15 cellular contexts compared by ENCODE assay signal in the genomic region with DNA sequence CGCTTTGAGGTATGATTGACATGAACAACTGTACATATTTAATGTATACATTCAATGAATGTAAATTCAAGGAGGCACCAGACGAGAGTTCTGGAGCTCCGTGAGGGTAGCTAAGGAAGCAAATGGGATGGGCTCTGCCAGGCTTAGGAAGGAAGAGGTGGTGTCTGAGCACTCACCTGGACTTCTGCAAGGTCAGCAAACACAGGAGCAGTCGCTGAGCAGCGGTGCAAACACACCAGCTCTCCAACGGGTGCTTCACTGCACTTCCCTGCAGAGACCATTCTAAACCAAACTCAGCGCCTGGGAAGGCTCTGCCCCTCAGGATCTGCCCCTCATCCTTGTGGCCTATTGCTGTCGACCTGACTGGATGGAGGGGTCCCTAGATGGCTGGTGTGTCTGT.
DNase-seq lines count a peak whose midpoint lies in the region; ATAC-seq and TF ChIP-seq lines count a peak whose summit lies in the region.
"Had no signal": no experiment of that assay in that cellular context is flagged by ENCODE, and none has a peak within 500 bp of the region (broad histone marks: within the 10 kb centered on the region; RNA-seq: fewer than 3 reads in every experiment).

No MANE protein-coding gene starts in this region.

- H3K27me3 Mint-ChIP-seq in CD8-positive, alpha-beta T cell (ENCODE audit: low read depth) = peaks cover 3% of the 10 kb centered on the region

- H3K4me1 Mint-ChIP-seq in CD8-positive, alpha-beta T cell (ENCODE audit: low read depth) = peaks cover 3% of the 10 kb centered on the region

- H3K27ac ChIP-seq in HL-60 (replicated peaks) (peak overlapping the region; percentile 85), VCaP (peak overlapping the region; percentile 65), iPS-20b (ENCODE audit: low read length) (no peak overlapping the region)
- H3K27ac ChIP-seq in CD8-positive, alpha-beta T cell (ENCODE audit: low read depth, low read length) = no peak overlapping the region
- H3K27ac ChIP-seq: GM23248, PC-9 had no signal

- H3K36me3 ChIP-seq in iPS-20b (ENCODE audit: insufficient read depth, low read depth, low read length) = no peaks in the 10 kb centered on the region
- H3K36me3 ChIP-seq in CD8-positive, alpha-beta T cell (ENCODE audit: insufficient read depth, low read length) = no peaks in the 10 kb centered on the region

- ATAC-seq in sciatic nerve (no peak), HG03025 (IDR thresholded peaks at IDR 0.05; ENCODE audit: low FRiP score, unreplicated experiment) (no peak), GM19463 (IDR thresholded peaks at IDR 0.05; ENCODE audit: unreplicated experiment) (no peak)
- ATAC-seq in CD8-positive, alpha-beta T cell = no peak
- ATAC-seq: HCT116 had no signal

- no peak overlapping the region for H3K4me3 Mint-ChIP-seq in CD8-positive, alpha-beta T cell

- no peaks in the 10 kb centered on the region for H3K27me3 ChIP-seq in HL-60 (ENCODE audit: insufficient read depth, poor library complexity, severe bottlenecking)
- H3K27me3 ChIP-seq in iPS-20b (ENCODE audit: insufficient read depth, low read length) = no peaks in the 10 kb centered on the region
- H3K27me3 ChIP-seq in CD8-positive, alpha-beta T cell (ENCODE audit: insufficient read depth, low read length) = no peaks in the 10 kb centered on the region

- POLR2A ChIA-PET in CD8-positive, alpha-beta T cell (lab: Charles Lee) = no interaction called here

- DNase-seq in HL-60 (ENCODE audit: low read depth in 1 of 2, low spot score in 1 of 2) (no peak), sciatic nerve (ENCODE audit: low spot score) (peak; percentile 15)
- DNase-seq in CD8-positive, alpha-beta T cell = no peak
- DNase-seq: C1 segment of cervical spinal cord, GDM1, GM23248, KBM-7, NCI-H1105 treated with DMSO at 0.1 percent for 48 hours, NCI-H1694, PC-9 had no signal

- H3K27ac Mint-ChIP-seq in CD8-positive, alpha-beta T cell = no peak overlapping the region

- no peaks in the 10 kb centered on the region for H3K36me3 Mint-ChIP-seq in CD8-positive, alpha-beta T cell

- H3K9me3 ChIP-seq in iPS-20b (ENCODE audit: insufficient read depth, low read depth, low read length) = no peaks in the 10 kb centered on the region
- no peaks in the 10 kb centered on the region for H3K9me3 ChIP-seq in CD8-positive, alpha-beta T cell (ENCODE audit: low read length)

- intact Hi-C loops in sciatic nerve (cut with DNase I) = no loop called here
- intact Hi-C loops in CD8-positive, alpha-beta T cell (cut with DNase I, micrococcal nuclease) = no loop called here

- H3K4me3 ChIP-seq in HL-60 (replicated peaks; ENCODE audit: insufficient read depth, low read length) (no peak overlapping the region), iPS-20b (ENCODE audit: low read length) (no peak overlapping the region)
- no peak overlapping the region for H3K4me3 ChIP-seq in CD8-positive, alpha-beta T cell (ENCODE audit: low read depth, low read length)
- H3K4me3 ChIP-seq: GM23248, PC-9 had no signal

- peaks cover 23% of the 10 kb centered on the region; the same call in 1 of the 2 replicates for H3K4me1 ChIP-seq in iPS-20b (ENCODE audit: insufficient read depth, low read length)
- H3K4me1 ChIP-seq in CD8-positive, alpha-beta T cell (ENCODE audit: insufficient read depth, low read length) = peaks cover 6% of the 10 kb centered on the region

- 0 out of 2 replicates have a peak overlapping the region, but pooled peaks have one; percentile 18 for H3K9ac ChIP-seq in iPS-20b (ENCODE audit: low read depth, low read length)
- H3K9ac ChIP-seq: GM23248 had no signal

- CTCF ChIA-PET in CD8-positive, alpha-beta T cell (lab: Charles Lee) = no interaction called here

- TF ChIP-seq CTCF in HL-60 (IDR thresholded peaks at IDR 0.05; ENCODE audit: insufficient read depth, low read length) (no peak), VCaP (conservative IDR thresholded peaks at IDR 0.05) (no peak)
- TF ChIP-seq CTCF in CD8-positive, alpha-beta T cell (IDR thresholded peaks at IDR 0.05) = no peak

- H3K9me3 Mint-ChIP-seq in CD8-positive, alpha-beta T cell = no peaks in the 10 kb centered on the region

Comparison
In these comparisons a context has a peak if more than half of its experiments do, and no peak if none do; other contexts are left out.
1. H3K27ac ChIP-seq: peak in HL-60 (single experiment) and VCaP (single experiment); none in iPS-20b (single experiment) and CD8-positive, alpha-beta T cell (single experiment).